In genomic region chr7:157335991-157336382, GRCh38 we compare ENCODE assay signal across 8 cellular contexts. TPM values are rescaled to one million over a fixed set of nuclear protein-coding genes. Genes with fewer than 3 reads are reported as not detected.
DNase-seq lines count a peak whose midpoint lies in the region; ATAC-seq, FAIRE-seq and TF ChIP-seq lines count a peak whose summit lies in the region.

No MANE protein-coding gene starts in this region.

- H3K4me3 ChIP-seq in CD4-positive, alpha-beta memory T cell (ENCODE audit: low read length in 2 of 2) = peak overlapping the region; percentile 12 to 88
- H3K4me3 ChIP-seq in Peyer's patch = peak overlapping the region; percentile 85 to 99 (median 92)
- peak overlapping the region; percentile 82 to 93 (median 88) for H3K4me3 ChIP-seq in esophagus muscularis mucosa
- H3K4me3 ChIP-seq in pancreas = peak overlapping the region; percentile 45 to 83 (median 64)

- intact Hi-C loops in CD4-positive, alpha-beta memory T cell (cut with micrococcal nuclease) = loop anchor here (1.0 to 5.0 kb wide), 3 partner anchors 51 to 198 kb away; partner anchors contain the start of gene UBE3C
- intact Hi-C loops in esophagus muscularis mucosa (cut with DNase I) (loop anchor here (5.0 kb wide), 1 partner anchor 51 kb away; no protein-coding TSS in a partner anchor), pancreas (cut with DNase I) (no loop called here)

- FAIRE-seq in pancreas (lab: Jason Lieb, UNC) (no peak), H54 (lab: Jason Lieb, UNC) (no peak)

- ATAC-seq in pancreas (no peak), HG02678 (IDR thresholded peaks at IDR 0.05; ENCODE audit: unreplicated experiment) (no peak)

- peaks cover 17 to 46% (median 34%) of the 10 kb centered on the region in 4 donors for H3K4me1 Mint-ChIP-seq in CD4-positive, alpha-beta memory T cell

- peaks cover 33% of the 10 kb centered on the region for H3K4me1 ChIP-seq in CD4-positive, alpha-beta memory T cell (ENCODE audit: insufficient read depth, low read length)
- H3K4me1 ChIP-seq in Peyer's patch = peaks cover 0 to 30% (median 10%) of the 10 kb centered on the region in 4 donors
- peaks cover 24 to 45% (median 38%) of the 10 kb centered on the region in 4 donors for H3K4me1 ChIP-seq in esophagus muscularis mucosa
- peaks cover 7 to 18% (median 14%) of the 10 kb centered on the region in 3 donors for H3K4me1 ChIP-seq in pancreas

- H3K36me3 ChIP-seq in CD4-positive, alpha-beta memory T cell (ENCODE audit: insufficient read depth, low read length) = no peaks in the 10 kb centered on the region
- H3K36me3 ChIP-seq in Peyer's patch (no peaks in the 10 kb centered on the region), esophagus muscularis mucosa (no peaks in the 10 kb centered on the region), pancreas (no peaks in the 10 kb centered on the region)

- WGBS in esophagus muscularis mucosa = 43% methylated on average over 11 of the region's 11 CpGs
- 49 to 50% methylated on average over 11 of the region's 11 CpGs for WGBS in pancreas, 2 donors

- H3K9me3 ChIP-seq in CD4-positive, alpha-beta memory T cell (ENCODE audit: control insufficient read depth in 1 of 2, low read length in 2 of 2) = no peaks in the 10 kb centered on the region
- H3K9me3 ChIP-seq in Peyer's patch (no peaks in the 10 kb centered on the region), esophagus muscularis mucosa (no peaks in the 10 kb centered on the region), pancreas (no peaks in the 10 kb centered on the region)

- DNase-seq in CD4-positive, alpha-beta memory T cell = no peak
- DNase-seq in Peyer's patch (no peak), esophagus muscularis mucosa (ENCODE audit: extremely low spot score) (no peak), pancreas (no peak), H54 (ENCODE audit: insufficient read length, low spot score) (no peak), A172 (ENCODE audit: low spot score) (no peak), Kasumi-1 (lab: John Stamatoyannopoulos, UW) (no peak)

- CTCF ChIA-PET in CD4-positive, alpha-beta memory T cell (lab: Charles Lee; ENCODE audit: partially characterized antibody) = interaction anchor here (0.9 to 5.4 kb wide), 2 partner anchors 33 to 62 kb away, joined by 3 to 35 read pairs; no protein-coding TSS in a partner anchor

- no peak for TF ChIP-seq EP300 in esophagus muscularis mucosa (IDR thresholded peaks at IDR 0.05)

- peak overlapping the region; percentile 89 to 99 (median 98) for H3K4me3 Mint-ChIP-seq in CD4-positive, alpha-beta memory T cell

- TF ChIP-seq POLR2A in Peyer's patch (IDR thresholded peaks at IDR 0.05) (no peak), esophagus muscularis mucosa (IDR thresholded peaks at IDR 0.05; ENCODE audit: low read depth) (no peak), H54 (IDR thresholded peaks at IDR 0.05; ENCODE audit: low read depth, low read length) (no peak)

- POLR2A ChIA-PET in CD4-positive, alpha-beta memory T cell (lab: Charles Lee; ENCODE audit: partially characterized antibody) = interaction anchor here (0.9 to 4.5 kb wide), 4 partner anchors 9 to 443 kb away, joined by 3 to 79 read pairs (median 6); partner anchors contain the start of gene LMBR1

- peak overlapping the region; percentile 86 for H3K27ac ChIP-seq in CD4-positive, alpha-beta memory T cell (ENCODE audit: low read depth, low read length)
- peak overlapping the region; percentile 98 to 100 (median 99) for H3K27ac ChIP-seq in Peyer's patch
- H3K27ac ChIP-seq in esophagus muscularis mucosa (replicated peaks in 1 of 4) = peak overlapping the region; percentile 97 to 99 (median 98)
- H3K27ac ChIP-seq in pancreas = peak overlapping the region; percentile 77 to 97 (median 90)

- peak overlapping the region; percentile 93 to 99 (median 99) for H3K27ac Mint-ChIP-seq in CD4-positive, alpha-beta memory T cell

- no peaks in the 10 kb centered on the region for H3K27me3 ChIP-seq in CD4-positive, alpha-beta memory T cell (ENCODE audit: insufficient read depth, low read length)
- H3K27me3 ChIP-seq in Peyer's patch = no peaks in the 10 kb centered on the region
- no peaks in the 10 kb centered on the region for H3K27me3 ChIP-seq in esophagus muscularis mucosa
- no peaks in the 10 kb centered on the region for H3K27me3 ChIP-seq in pancreas

- no peak for TF ChIP-seq CTCF in Peyer's patch (IDR thresholded peaks at IDR 0.05)
- TF ChIP-seq CTCF in esophagus muscularis mucosa (IDR thresholded peaks at IDR 0.05) = no peak
- no peak for TF ChIP-seq CTCF in pancreas (IDR thresholded peaks at IDR 0.05)

- H3K9me3 Mint-ChIP-seq in CD4-positive, alpha-beta memory T cell = peaks cover 0 to 8% (median 0%) of the 10 kb centered on the region in 8 donors

- H3K27me3 Mint-ChIP-seq in CD4-positive, alpha-beta memory T cell = peaks cover 1 to 7% of the 10 kb centered on the region in 2 donors

- H3K36me3 Mint-ChIP-seq in CD4-positive, alpha-beta memory T cell = peaks cover 4 to 23% of the 10 kb centered on the region in 2 donors

RNA-seq across cellular contexts. Expression of gene DNAJB6, which starts 0.8 kb away (rescaled TPM):
- 10 to 100 TPM; 85.6 to 90.1 TPM for total RNA-seq in CD4-positive, alpha-beta memory T cell
- polyA plus RNA-seq in CD4-positive, alpha-beta memory T cell = 100 to 1,000 TPM; 116 to 169 TPM
- 100 to 1,000 TPM in 1 of 4 donors, 10 to 100 TPM in 3; 47.1 to 129 (median 61.3) TPM for total RNA-seq in Peyer's patch
- total RNA-seq in esophagus muscularis mucosa = 100 to 1,000 TPM; 103 to 151 (median 139) TPM
- 10 to 100 TPM; 23.0 to 49.4 (median 28.2) TPM for total RNA-seq in pancreas
- polyA plus RNA-seq in pancreas = 10 to 100 TPM; 34.6 to 47.9 TPM
- total RNA-seq in A172 (2014; rRNA removed; shearing (Covaris generic)) = 191 and 201 TPM in 2 replicates

Comparison
In these comparisons a context has a peak if more than half of its experiments do, and no peak if none do; other contexts are left out.
1. intact Hi-C loops: an anchor here in CD4-positive, alpha-beta memory T cell (1.0 to 5.0 kb wide) and esophagus muscularis mucosa (5.0 kb wide); none called in pancreas.